7 cellular contexts compared by ENCODE assay signal in the genomic region with DNA sequence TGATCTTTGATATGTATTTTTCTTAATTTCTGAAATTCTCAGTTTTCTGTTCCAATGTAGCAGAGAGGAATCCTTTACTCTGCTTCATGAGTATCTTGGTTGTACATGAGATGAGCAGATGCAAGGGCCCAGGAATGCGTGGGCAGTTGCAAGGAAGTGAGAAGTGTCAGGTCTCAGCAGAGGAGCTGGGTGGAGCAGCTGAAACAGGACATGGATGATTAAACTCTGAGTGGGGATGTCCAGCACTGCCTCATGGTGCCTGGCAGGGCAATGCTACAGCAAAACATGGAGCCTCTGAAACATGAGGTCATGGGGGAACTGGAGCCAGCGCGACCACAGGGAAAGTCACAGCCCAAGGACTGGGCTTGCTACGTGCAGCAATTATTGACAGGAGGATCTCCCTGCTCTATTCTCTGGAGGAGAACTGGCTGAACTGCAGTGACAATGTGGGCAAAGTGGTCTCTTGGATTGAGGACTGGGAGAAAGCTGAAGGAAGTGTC. TPM values are rescaled to one million over a fixed set of nuclear protein-coding genes. Genes with fewer than 3 reads are reported as not detected.
A peak's percentile ranks its signal among the peaks of the same experiment; 100 is the strongest.
DNase-seq lines count a peak whose midpoint lies in the region; ATAC-seq and TF ChIP-seq lines count a peak whose summit lies in the region.

No MANE protein-coding gene starts in this region.

- no peak overlapping the region for H3K4me3 ChIP-seq in HEK293 (ENCODE audit: low read depth, low read length)
- no peak overlapping the region for H3K4me3 ChIP-seq in fibroblast of lung (replicated peaks in 1 of 4; ENCODE audit: control extremely low read depth in 1 of 4, insufficient read depth in 1 of 4, low read depth in 3 of 4, low read length in 4 of 4)

- peak; percentile 91 for ATAC-seq in GM18867 (IDR thresholded peaks at IDR 0.05; ENCODE audit: unreplicated experiment)

- H3K4me2 ChIP-seq in fibroblast of lung (ENCODE audit: extremely low read depth, insufficient read depth, low read length) = no peak overlapping the region

- no peak overlapping the region for H3K9ac ChIP-seq in fibroblast of lung (ENCODE audit: insufficient read depth, low read length)

- CTCF ChIA-PET in HEK293 (lab: Yijun Ruan, JAX) = interaction anchor here (0.7 kb wide), 1 partner anchor 501 kb away, joined by 5 read pairs; no protein-coding TSS in a partner anchor

- H3K27me3 ChIP-seq in fibroblast of lung (ENCODE audit: control insufficient read depth, insufficient read depth, low read length) = no peaks in the 10 kb centered on the region

- H3K27ac ChIP-seq in HEK293 (ENCODE audit: extremely low read depth, low read depth, low read length) = no peak overlapping the region
- no peak overlapping the region for H3K27ac ChIP-seq in fibroblast of lung (ENCODE audit: insufficient read depth, low read length)

- DNase-seq in NCI-H69 (lab: John Stamatoyannopoulos, UW) (peak; percentile 49), fibroblast of lung (ENCODE audit: low read depth in 2 of 2) (peak; percentile 43 to 81), SIG-M5 (lab: John Stamatoyannopoulos, UW) (no peak), GF-D8 (lab: John Stamatoyannopoulos, UW) (no peak)
- peak; percentile 36 to 48 (median 37) for DNase-seq in stimulated activated CD4-positive, alpha-beta T cell treated with anti-CD3 and anti-CD28 coated beads, Interleukin-12 subunit alpha, Interleukin-12 subunit beta, amount 100 ng/mL, for 48 hours (ENCODE audit: low read depth in 2 of 3, low spot score in 1 of 3)

- no peaks in the 10 kb centered on the region for H3K36me3 ChIP-seq in HEK293 (ENCODE audit: control insufficient read depth in 2 of 2, insufficient read depth in 1 of 2, low read length in 2 of 2)
- H3K36me3 ChIP-seq in fibroblast of lung (ENCODE audit: control insufficient read depth, insufficient read depth, low read length) = no peaks in the 10 kb centered on the region

- H2AFZ ChIP-seq in fibroblast of lung (ENCODE audit: low read length) = no peak overlapping the region

- no peaks in the 10 kb centered on the region for H3K4me1 ChIP-seq in HEK293 (ENCODE audit: control insufficient read depth, insufficient read depth, low read length)
- H3K4me1 ChIP-seq in fibroblast of lung (ENCODE audit: control insufficient read depth, extremely low read depth, insufficient read depth, low read length) = peaks cover 7% of the 10 kb centered on the region

- POLR2A ChIA-PET in HEK293 (lab: Yijun Ruan, JAX) = no interaction called here

- H3K9me3 ChIP-seq in HEK293 (ENCODE audit: control insufficient read depth, insufficient read depth, low read depth, low read length) (no peaks in the 10 kb centered on the region), fibroblast of lung (ENCODE audit: control insufficient read depth, insufficient read depth, low read depth, low read length) (no peaks in the 10 kb centered on the region)

- no peak for TF ChIP-seq CTCF in HEK293 (tag by site-specific recombination; IDR thresholded peaks at IDR 0.05)
- TF ChIP-seq CTCF in fibroblast of lung (conservative IDR thresholded peaks at IDR 0.05 in 1 of 2, IDR thresholded peaks at IDR 0.05 in 1 of 2; ENCODE audit: low read depth in 1 of 2, low read length in 2 of 2) = no peak

- H3K79me2 ChIP-seq in fibroblast of lung (ENCODE audit: control insufficient read depth, insufficient read depth, low read length) = no peaks in the 10 kb centered on the region

- H4K20me1 ChIP-seq in fibroblast of lung (ENCODE audit: control insufficient read depth, extremely low read depth, insufficient read depth, low read length) = no peaks in the 10 kb centered on the region

TF ChIP-seq in HEK293, 187 proteins besides CTCF, POLR2A, EP300 and RAD21:
- TF ChIP-seq EGR2 (tag by site-specific recombination; IDR thresholded peaks at IDR 0.05; ENCODE audit: low read depth) (peak; percentile 29; the same call in 1 of the 2 replicates), SP2 (tag by site-specific recombination; IDR thresholded peaks at IDR 0.05) (no peak), ZNF610 (tag by site-specific recombination; IDR thresholded peaks at IDR 0.05; ENCODE audit: borderline replicate concordance) (no peak), ZFHX2 (tag by site-specific recombination; conservative IDR thresholded peaks at IDR 0.05) (0 out of 2 replicates have a peak, but pooled peaks have one; percentile 26)

RNA-seq across cellular contexts. Expression of gene COLGALT2, which starts 48.4 kb away (rescaled TPM):
- 2.3 and 6.8 TPM in 2 replicates for total RNA-seq in fibroblast of lung
- polyA plus RNA-seq in fibroblast of lung = 4.3 and 5.7 TPM in 2 replicates
- 3.7 and 4.4 TPM in 2 replicates for polyA plus RNA-seq in fibroblast of lung (2012)
- 4.6 and 10.3 TPM in 2 replicates for polyA minus RNA-seq in fibroblast of lung (ENCODE audit: low replicate concordance)

Comparison
In these comparisons a context has a peak if more than half of its experiments do, and no peak if none do; other contexts are left out.
1. DNase-seq: peak in NCI-H69 (single experiment), fibroblast of lung (2 of 2) and stimulated activated CD4-positive, alpha-beta T cell treated with anti-CD3 and anti-CD28 coated beads, Interleukin-12 subunit alpha, Interleukin-12 subunit beta, amount 100 ng/mL, for 48 hours (3 of 3); none in SIG-M5 (single experiment) and GF-D8 (single experiment).